ENCODE assay signal across 19 cellular contexts in genomic region chr1:202176949-202177927, GRCh38. TPM values are rescaled to one million over a fixed set of nuclear protein-coding genes. Genes with fewer than 3 reads are reported as not detected.
A peak's percentile ranks its signal among the peaks of the same experiment; 100 is the strongest.
DNase-seq lines count a peak whose midpoint lies in the region; ATAC-seq and TF ChIP-seq lines count a peak whose summit lies in the region.
"Had no signal": no experiment of that assay in that cellular context is flagged by ENCODE, and none has a peak within 500 bp of the region (broad histone marks: within the 10 kb centered on the region; RNA-seq: fewer than 3 reads in every experiment).

No MANE protein-coding gene starts in this region.

- peaks cover 4% of the 10 kb centered on the region for H3K27me3 Mint-ChIP-seq in endodermal cell (ENCODE audit: insufficient read depth)

- H3K9me3 ChIP-seq in NT2/D1 (ENCODE audit: insufficient read depth, low read length) (no peaks in the 10 kb centered on the region), endodermal cell (ENCODE audit: control insufficient read depth, low read length) (no peaks in the 10 kb centered on the region), osteoblast (ENCODE audit: low read depth, low read length) (no peaks in the 10 kb centered on the region)
- H3K9me3 ChIP-seq: Peyer's patch had no signal

- no peak overlapping the region for H3K4me3 ChIP-seq in H7 (ENCODE audit: insufficient read depth, low read depth, low read length)
- no peak overlapping the region for H3K4me3 ChIP-seq in NT2/D1 (ENCODE audit: insufficient read length, low read depth)
- no peak overlapping the region for H3K4me3 ChIP-seq in endodermal cell (ENCODE audit: low read length)
- no peak overlapping the region for H3K4me3 ChIP-seq in osteoblast (ENCODE audit: insufficient read depth, low read length)
- H3K4me3 ChIP-seq: Peyer's patch had no signal

- H3K9ac ChIP-seq in NT2/D1 (ENCODE audit: insufficient read length, low read depth) (peak overlapping the region; percentile 12), endodermal cell (ENCODE audit: extremely low read depth, low read length, poor library complexity, severe bottlenecking) (no peak overlapping the region)

- H3K27ac Mint-ChIP-seq in endodermal cell = no peak overlapping the region
- H3K27ac Mint-ChIP-seq: T-helper 2 cell treated with Interferon-gamma antibody and Interleukin-4, amounts not matched to agents 5 μg/mL and 100 μg/mL, for 36 hours had no signal

- H3K27me3 ChIP-seq in H7 (ENCODE audit: control insufficient read depth, insufficient read depth, low read length) (peaks cover 1% of the 10 kb centered on the region; the same call in 1 of the 2 replicates), NT2/D1 (ENCODE audit: insufficient read depth, insufficient read length) (peaks cover 8% of the 10 kb centered on the region), endodermal cell (ENCODE audit: control insufficient read depth, insufficient read depth, low read length, poor library complexity, severe bottlenecking) (no peaks in the 10 kb centered on the region), osteoblast (ENCODE audit: insufficient read depth, low read length) (peaks cover 31% of the 10 kb centered on the region)
- H3K27me3 ChIP-seq: Peyer's patch had no signal

- H3K27ac ChIP-seq in endodermal cell (ENCODE audit: low read depth, low read length) = no peak overlapping the region
- H3K27ac ChIP-seq in osteoblast (ENCODE audit: low read depth, low read length) = no peak overlapping the region
- H3K27ac ChIP-seq: Peyer's patch had no signal

- no peaks in the 10 kb centered on the region for H3K79me2 ChIP-seq in osteoblast (ENCODE audit: insufficient read depth, low read length)

- WGBS in endodermal cell (ENCODE audit: insufficient coverage in 1 of 2, insufficient read length in 1 of 2), 2 experiments = 93 to 97% methylated on average over 17 to 29 of the region's 29 CpGs

- peak; percentile 44 for TF ChIP-seq CTCF in endodermal cell (conservative IDR thresholded peaks at IDR 0.05)
- TF ChIP-seq CTCF in osteoblast (IDR thresholded peaks at IDR 0.05; ENCODE audit: extremely low read depth, low read depth, low read length) = no peak

- no peaks in the 10 kb centered on the region for H3K4me1 Mint-ChIP-seq in endodermal cell

- H3K9me3 Mint-ChIP-seq in endodermal cell = no peaks in the 10 kb centered on the region
- H3K9me3 Mint-ChIP-seq: T-helper 2 cell treated with Interferon-gamma antibody and Interleukin-4, amounts not matched to agents 5 μg/mL and 100 μg/mL, for 36 hours had no signal

- DNase-seq in H7 (peak; percentile 75), NT2/D1 (ENCODE audit: low read depth, low spot score) (no peak), endodermal cell (no peak), osteoblast (ENCODE audit: insufficient read length, low spot score, missing footprints) (peak; percentile 72), NCI-H128 (lab: John Stamatoyannopoulos, UW; ENCODE audit: unreplicated experiment) (no peak), COLO829 (ENCODE audit: low spot score) (no peak)
- DNase-seq: COR-L47, GDM1, KBM-7, NCI-H1417 treated with DMSO at 0.1 percent for 48 hours, NCI-H187 treated with DMSO at 0.1 percent for 48 hours, NCI-H345, NCI-H524 treated with DMSO at 0.1 percent for 48 hours, Peyer's patch had no signal

- no peak overlapping the region for H3K4me3 Mint-ChIP-seq in endodermal cell
- H3K4me3 Mint-ChIP-seq: T-helper 2 cell treated with Interferon-gamma antibody and Interleukin-4, amounts not matched to agents 5 μg/mL and 100 μg/mL, for 36 hours had no signal

- no peak for ATAC-seq in GM21526 (IDR thresholded peaks at IDR 0.05; ENCODE audit: low FRiP score, unreplicated experiment)
- no peak for ATAC-seq in GM21528 (IDR thresholded peaks at IDR 0.05; ENCODE audit: low FRiP score, unreplicated experiment)

- no peak overlapping the region for H2AFZ ChIP-seq in osteoblast (ENCODE audit: low read length)

- H3K36me3 ChIP-seq in H7 (replicated peaks; ENCODE audit: control insufficient read depth, insufficient read depth, low read length) (no peaks in the 10 kb centered on the region), NT2/D1 (ENCODE audit: insufficient read depth, insufficient read length, low read length) (no peaks in the 10 kb centered on the region), endodermal cell (ENCODE audit: control insufficient read depth, insufficient read depth, low read length) (no peaks in the 10 kb centered on the region), osteoblast (ENCODE audit: insufficient read depth, low read length) (no peaks in the 10 kb centered on the region)
- H3K36me3 ChIP-seq: Peyer's patch had no signal

- no peaks in the 10 kb centered on the region for H4K20me1 ChIP-seq in osteoblast (ENCODE audit: insufficient read depth, low read length)

- no peak overlapping the region for H3K4me2 ChIP-seq in osteoblast (ENCODE audit: insufficient read depth, low read length)

- H3K4me1 ChIP-seq in NT2/D1 (ENCODE audit: insufficient read depth, insufficient read length) = peaks cover 17% of the 10 kb centered on the region
- no peaks in the 10 kb centered on the region for H3K4me1 ChIP-seq in endodermal cell (ENCODE audit: control insufficient read depth, insufficient read depth, low read length)
- no peaks in the 10 kb centered on the region for H3K4me1 ChIP-seq in osteoblast (ENCODE audit: insufficient read depth, low read length)
- H3K4me1 ChIP-seq: Peyer's patch had no signal

- H3K36me3 Mint-ChIP-seq in endodermal cell (ENCODE audit: low read depth) = no peaks in the 10 kb centered on the region

RNA-seq across cellular contexts. Expression of gene LGR6, which starts 16.4 kb away (rescaled TPM):
- 0.24 and 0.41 TPM in 2 replicates for total RNA-seq in H7 (2014; rRNA removed; shearing (Covaris generic))
- total RNA-seq in endodermal cell = 1 to 10 TPM in 1 of 2 donors, under 1 TPM in 1; 0.73 to 1.5 TPM
- polyA plus RNA-seq in endodermal cell (2013, experiment 1 of 2) = 0.57 TPM
- polyA plus RNA-seq in endodermal cell (2013, experiment 2 of 2) = 0.79 TPM
- not detected in 2 replicates for total RNA-seq in osteoblast
- total RNA-seq: SK-MEL-5 had no signal
- polyA plus RNA-seq: AG04450 had no signal

RNA-seq across cellular contexts. Expression of gene PTPN7, which starts 16.8 kb away (rescaled TPM):
- total RNA-seq in H7 (2014; rRNA removed; shearing (Covaris generic)) = 0.24 and 0.55 TPM in 2 replicates
- not detected for total RNA-seq in endodermal cell
- polyA plus RNA-seq in endodermal cell (2013, experiment 1 of 2) = not detected
- polyA plus RNA-seq in endodermal cell (2013, experiment 2 of 2) = not detected
- total RNA-seq in osteoblast = not detected in 2 replicates
- total RNA-seq: SK-MEL-5 had no signal
- polyA plus RNA-seq: AG04450 had no signal

RNA-seq across cellular contexts. Expression of gene ARL8A, which starts 32.7 kb away (rescaled TPM):
- 50.3 and 55.1 TPM in 2 replicates for total RNA-seq in H7 (2014; rRNA removed; shearing (Covaris generic))
- total RNA-seq in endodermal cell = 10 to 100 TPM; 72.8 to 82.0 TPM
- 52.4 TPM for polyA plus RNA-seq in endodermal cell (2013, experiment 1 of 2)
- 54.7 TPM for polyA plus RNA-seq in endodermal cell (2013, experiment 2 of 2)
- total RNA-seq in osteoblast = 24.2 and 25.0 TPM in 2 replicates

RNA-seq across cellular contexts. Expression of gene GPR37L1, which starts 54.5 kb away (rescaled TPM):
- under 0.01 TPM in 1 of 2 replicates, not detected in the other for total RNA-seq in H7 (2014; rRNA removed; shearing (Covaris generic))
- under 1 TPM in 1 of 2 donors, not detected in 1; 0.04 TPM for total RNA-seq in endodermal cell
- 0.07 TPM for polyA plus RNA-seq in endodermal cell (2013, experiment 1 of 2)
- 0.12 TPM for polyA plus RNA-seq in endodermal cell (2013, experiment 2 of 2)
- not detected in 2 replicates for total RNA-seq in osteoblast
- total RNA-seq: SK-MEL-5 had no signal
- polyA plus RNA-seq: AG04450 had no signal

Comparison
In these comparisons a context has a peak if more than half of its experiments do, and no peak if none do; other contexts are left out.
1. DNase-seq: peak in H7 (single experiment) and osteoblast (single experiment); none in NT2/D1 (single experiment), endodermal cell (single experiment), NCI-H128 (single experiment) and COLO829 (single experiment).